8 cellular contexts compared by ENCODE assay signal in the genomic region with DNA sequence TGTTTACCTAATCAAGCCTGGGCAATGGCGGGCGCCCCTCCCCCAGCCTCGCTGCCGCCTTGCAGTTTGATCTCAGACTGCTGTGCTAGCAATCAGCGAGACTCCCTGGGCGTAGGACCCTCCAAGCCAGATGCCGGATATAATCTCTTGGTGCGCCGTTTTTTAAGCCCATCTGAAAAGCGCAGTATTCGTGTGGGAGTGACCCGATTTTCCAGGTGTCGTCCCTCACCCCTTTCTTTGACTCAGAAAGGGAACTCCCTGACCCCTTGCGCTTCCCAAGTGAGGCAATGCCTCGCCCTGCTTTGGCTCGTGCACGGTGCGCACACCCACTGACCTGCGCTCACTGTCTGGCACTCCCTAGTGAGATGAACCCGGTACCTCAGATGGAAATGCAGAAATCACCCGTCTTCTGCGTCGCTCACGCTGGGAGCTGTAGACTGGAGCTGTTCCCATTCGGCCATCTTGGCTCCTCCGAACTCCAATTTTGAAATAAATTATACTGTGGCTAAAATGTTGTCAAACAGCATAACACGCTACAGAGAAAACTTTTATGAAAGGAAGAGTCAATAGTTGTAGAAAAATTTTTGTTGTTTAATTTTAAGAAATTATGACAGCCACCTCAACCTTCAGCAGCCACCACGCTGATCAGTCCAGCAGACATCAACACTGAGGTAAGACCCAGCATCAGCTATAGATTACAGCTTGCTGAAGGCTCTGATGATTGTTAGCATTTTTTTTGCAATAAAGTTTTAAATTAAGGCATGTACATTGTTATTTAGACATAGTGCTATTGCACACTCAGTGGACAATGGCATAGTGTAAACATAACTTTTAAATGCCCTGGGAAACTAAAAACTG.
DNase-seq lines count a peak whose midpoint lies in the region; ATAC-seq, FAIRE-seq and TF ChIP-seq lines count a peak whose summit lies in the region.
"Not testable (repeated sequence)": the region's sequence is repeated elsewhere in the genome, so short reads cannot be mapped to it uniquely, and the experiment has no call there.

No MANE protein-coding gene starts in this region.

- H3K4me1 Mint-ChIP-seq in GM23338, neural progenitor cell: not testable (repeated sequence)

- not testable (repeated sequence) for H3K79me2 ChIP-seq in GM23338 (replicated peaks; ENCODE audit: insufficient read depth); PC-9 (ENCODE audit: low read depth); neural progenitor cell (ENCODE audit: low read depth)

- not testable (repeated sequence) for H3K36me3 ChIP-seq in GM23338 (ENCODE audit: insufficient read depth); PC-9 (ENCODE audit: low read depth); iPS-18a (ENCODE audit: control insufficient read depth, low read depth, low read length); neural progenitor cell

- CTCF ChIA-PET in PC-9 (lab: Charles Lee), result not testable (repeated sequence)

- not testable (repeated sequence) for H3K9me3 Mint-ChIP-seq in GM23338, neural progenitor cell

- H3K27ac Mint-ChIP-seq in GM23338, neural progenitor cell: not testable (repeated sequence)

- H3K4me2 ChIP-seq in GM23338 (peak overlapping the region; percentile 37; the same call in 1 of the 2 replicates), PC-9 (peak overlapping the region; percentile 82), neural progenitor cell (peak overlapping the region; percentile 42)

- H4K20me1 ChIP-seq in GM23338 (replicated peaks; ENCODE audit: insufficient read depth); PC-9 (ENCODE audit: insufficient read depth); neural progenitor cell (ENCODE audit: low read depth): not testable (repeated sequence)

- not testable (repeated sequence) for H3K9me3 ChIP-seq in PC-9 (ENCODE audit: insufficient read depth, low read depth); iPS-18a (ENCODE audit: control insufficient read depth, low read depth, low read length); neural progenitor cell (ENCODE audit: low read depth)

- peaks cover 12% of the 10 kb centered on the region; the same call in 1 of the 2 replicates for H3K9me2 ChIP-seq in GM23338 (ENCODE audit: insufficient read depth)
- not testable (repeated sequence) for H3K9me2 ChIP-seq in PC-9 (ENCODE audit: insufficient read depth)

- POLR2A ChIA-PET in PC-9 (lab: Charles Lee; ENCODE audit: unreplicated experiment), result not testable (repeated sequence)

- FAIRE-seq in urothelium cell line (lab: Jason Lieb, UNC), result not testable (repeated sequence)

- H3K9ac ChIP-seq in iPS-18a (ENCODE audit: low read length); neural progenitor cell: not testable (repeated sequence)

- not testable (repeated sequence) for H3F3A ChIP-seq in GM23338 (replicated peaks; ENCODE audit: low read depth); PC-9 (ENCODE audit: insufficient read depth, low read depth); neural progenitor cell (ENCODE audit: low read depth)

- not testable (repeated sequence) for H3K4me3 Mint-ChIP-seq in GM23338, neural progenitor cell

- peak overlapping the region; percentile 75; the same call in 1 of the 2 replicates for H2AFZ ChIP-seq in GM23338
- peak overlapping the region; percentile 92 for H2AFZ ChIP-seq in PC-9
- peak overlapping the region; percentile 17 for H2AFZ ChIP-seq in neural progenitor cell (replicated peaks)

- H3K27ac ChIP-seq in GM23338 (ENCODE audit: low read depth); PC-9; iPS-18a (ENCODE audit: low read length); neural progenitor cell: not testable (repeated sequence)

- not testable (repeated sequence) for TF ChIP-seq CTCF in GM23338 (conservative IDR thresholded peaks at IDR 0.05; ENCODE audit: low read depth in 2 of 2); PC-9 (conservative IDR thresholded peaks at IDR 0.05); neural progenitor cell (IDR thresholded peaks at IDR 0.05)

- not testable (repeated sequence) for BruUV-seq in PC-9 (replicated peaks; lab: Mats Ljungman, UMichigan)

- not testable (repeated sequence) for ATAC-seq in GM23338

- intact Hi-C loops in PC-9 (cut with micrococcal nuclease; ENCODE audit: unreplicated experiment), result not testable (repeated sequence)

- H3K27me3 ChIP-seq in GM23338 (ENCODE audit: insufficient read depth); PC-9 (ENCODE audit: insufficient read depth, low read depth); iPS-18a (ENCODE audit: control insufficient read depth, insufficient read depth, low read length); neural progenitor cell: not testable (repeated sequence)

- H3K27me3 Mint-ChIP-seq in GM23338 (ENCODE audit: insufficient read depth, low read depth, poor library complexity); neural progenitor cell (ENCODE audit: insufficient read depth, low read depth): not testable (repeated sequence)

- H3K36me3 Mint-ChIP-seq in GM23338 (ENCODE audit: low read depth); neural progenitor cell: not testable (repeated sequence)

- DNase-seq in A172 (ENCODE audit: low spot score) (peak; percentile 3), NCI-H1105 treated with DMSO at 0.1 percent for 48 hours (lab: John Stamatoyannopoulos, UW) (peak; percentile 58), NCI-H345 treated with DMSO at 0.1 percent for 48 hours (lab: John Stamatoyannopoulos, UW; ENCODE audit: unreplicated experiment) (peak; percentile 52), PC-9 (peak in 1 of 2 experiments; percentile 37), neural progenitor cell (ENCODE audit: low spot score) (peak; percentile 14), urothelium cell line (ENCODE audit: low spot score) (peak; percentile 12)
- not testable (repeated sequence) for DNase-seq in GM23338 (ENCODE audit: low spot score)

- H3K4me1 ChIP-seq in GM23338 (ENCODE audit: insufficient read depth); iPS-18a (ENCODE audit: control insufficient read depth, low read depth, low read length); neural progenitor cell: not testable (repeated sequence)
- peaks cover 15% of the 10 kb centered on the region; the same call in 1 of the 2 replicates for H3K4me1 ChIP-seq in PC-9 (replicated peaks; ENCODE audit: insufficient read depth)

- H3K4me3 ChIP-seq in GM23338 (peak overlapping the region; percentile 40; the same call in 1 of the 2 replicates), PC-9 (peak overlapping the region; percentile 55), iPS-18a (ENCODE audit: low read length) (peak overlapping the region; percentile 30), neural progenitor cell (peak overlapping the region; percentile 3)

Comparison
In these comparisons a context has a peak if more than half of its experiments do, and no peak if none do; other contexts are left out.
1. H2AFZ ChIP-seq: peak in every context shown above with its lines; median percentile 92 in PC-9; 75 in GM23338; 17 in neural progenitor cell.
2. H3K4me3 ChIP-seq: peak in every context shown above with its lines; median percentile 55 in PC-9; 40 in GM23338; 30 in iPS-18a; 3 in neural progenitor cell.